ENCODE assay signal across 24 cellular contexts in genomic region chr2:59664946-59665345, GRCh38.
"Had no signal": no experiment of that assay in that cellular context is flagged by ENCODE, and none has a peak within 500 bp of the region (broad histone marks: within the 10 kb centered on the region; RNA-seq: fewer than 3 reads in every experiment).

No MANE protein-coding gene starts in this region.

- H3K4me3 ChIP-seq: lung, neural progenitor cell, pancreas, right lobe of liver, stomach, thoracic aorta, transverse colon had no signal

- H3K9ac ChIP-seq: neural progenitor cell had no signal

- FAIRE-seq: colon, endothelial cell of umbilical vein, keratinocyte, pancreas had no signal

- H3K4me2 ChIP-seq: neural progenitor cell had no signal

- H3K9me3 ChIP-seq: pancreas, right lobe of liver, stomach, thoracic aorta, transverse colon had no signal

- H3K27me3 ChIP-seq: foreskin keratinocyte, neural progenitor cell, pancreas, right lobe of liver, stomach, transverse colon had no signal

- H3K4me1 ChIP-seq: foreskin keratinocyte, pancreas, right lobe of liver, stomach, transverse colon had no signal

- H3K36me3 ChIP-seq: neural progenitor cell, pancreas, right lobe of liver, stomach, thoracic aorta, transverse colon had no signal

- ATAC-seq: foreskin keratinocyte; left colon; left ventricle myocardium superior; natural killer cell treated with Interleukin-12 subunit alpha and Interleukin-12 subunit beta and Interleukin-15 and Interleukin-18, amount 100 ng/mL, for 72 hours; pancreas; right lobe of liver had no signal

- DNase-seq: dermis blood vessel endothelial cell; endodermal cell; erythroblast; foreskin keratinocyte; immature natural killer cell; left colon; left ventricle myocardium superior; mesenchymal stem cell; midbrain; occipital lobe; pancreas; right lobe of liver; stimulated activated CD4-positive, alpha-beta T cell treated with anti-CD3 and anti-CD28 coated beads, Interleukin-2, amount 100 ng/mL, for 24 hours; stimulated activated CD4-positive, alpha-beta T cell treated with anti-CD3 and anti-CD28 coated beads, Interleukin-4, amount 100 ng/mL, for 4 hours; stimulated activated naive CD4-positive, alpha-beta T cell; stomach; transverse colon had no signal

- H3K27ac ChIP-seq: foreskin keratinocyte, neural progenitor cell, pancreas, right lobe of liver, stomach, thoracic aorta, transverse colon had no signal
